In the genomic region with DNA sequence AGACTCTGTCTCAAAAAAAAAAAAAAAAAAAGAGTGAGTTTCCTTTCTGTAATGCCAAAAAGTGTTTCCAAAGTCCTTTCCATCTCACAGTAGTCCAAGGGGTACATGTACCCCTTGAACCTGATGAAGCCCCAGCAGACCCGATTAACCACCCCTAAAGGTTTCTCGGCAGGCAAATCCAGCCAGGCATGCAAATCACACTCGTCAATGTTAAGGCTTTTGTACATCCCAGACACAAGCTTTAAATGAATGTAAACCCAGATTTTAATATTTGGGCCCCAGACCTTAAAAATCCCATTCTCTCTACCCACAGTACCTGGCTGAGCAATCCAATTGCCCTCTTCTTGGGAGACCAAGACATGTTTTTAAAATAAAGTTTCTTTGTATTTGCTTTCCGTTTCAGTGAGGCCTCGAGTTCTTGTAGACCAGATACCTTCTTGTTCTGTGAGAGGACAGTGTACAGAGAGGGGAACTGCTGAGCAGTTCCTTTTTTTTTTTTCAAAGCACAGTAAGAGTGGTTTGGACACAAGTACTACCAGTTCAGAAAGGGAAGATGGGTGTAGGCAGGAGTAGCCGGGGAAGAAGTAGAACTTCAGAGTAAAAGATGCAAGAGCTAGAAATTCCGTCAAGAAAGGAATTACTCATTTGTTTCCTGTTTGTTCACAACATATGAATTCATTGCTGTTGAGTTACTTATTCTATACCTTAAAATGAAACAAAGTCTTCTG, we compare ENCODE assay signal across 8 cellular contexts. TPM values are rescaled to one million over a fixed set of nuclear protein-coding genes. Genes with fewer than 3 reads are reported as not detected.
DNase-seq lines count a peak whose midpoint lies in the region; ATAC-seq and TF ChIP-seq lines count a peak whose summit lies in the region.

A gene with protein sequence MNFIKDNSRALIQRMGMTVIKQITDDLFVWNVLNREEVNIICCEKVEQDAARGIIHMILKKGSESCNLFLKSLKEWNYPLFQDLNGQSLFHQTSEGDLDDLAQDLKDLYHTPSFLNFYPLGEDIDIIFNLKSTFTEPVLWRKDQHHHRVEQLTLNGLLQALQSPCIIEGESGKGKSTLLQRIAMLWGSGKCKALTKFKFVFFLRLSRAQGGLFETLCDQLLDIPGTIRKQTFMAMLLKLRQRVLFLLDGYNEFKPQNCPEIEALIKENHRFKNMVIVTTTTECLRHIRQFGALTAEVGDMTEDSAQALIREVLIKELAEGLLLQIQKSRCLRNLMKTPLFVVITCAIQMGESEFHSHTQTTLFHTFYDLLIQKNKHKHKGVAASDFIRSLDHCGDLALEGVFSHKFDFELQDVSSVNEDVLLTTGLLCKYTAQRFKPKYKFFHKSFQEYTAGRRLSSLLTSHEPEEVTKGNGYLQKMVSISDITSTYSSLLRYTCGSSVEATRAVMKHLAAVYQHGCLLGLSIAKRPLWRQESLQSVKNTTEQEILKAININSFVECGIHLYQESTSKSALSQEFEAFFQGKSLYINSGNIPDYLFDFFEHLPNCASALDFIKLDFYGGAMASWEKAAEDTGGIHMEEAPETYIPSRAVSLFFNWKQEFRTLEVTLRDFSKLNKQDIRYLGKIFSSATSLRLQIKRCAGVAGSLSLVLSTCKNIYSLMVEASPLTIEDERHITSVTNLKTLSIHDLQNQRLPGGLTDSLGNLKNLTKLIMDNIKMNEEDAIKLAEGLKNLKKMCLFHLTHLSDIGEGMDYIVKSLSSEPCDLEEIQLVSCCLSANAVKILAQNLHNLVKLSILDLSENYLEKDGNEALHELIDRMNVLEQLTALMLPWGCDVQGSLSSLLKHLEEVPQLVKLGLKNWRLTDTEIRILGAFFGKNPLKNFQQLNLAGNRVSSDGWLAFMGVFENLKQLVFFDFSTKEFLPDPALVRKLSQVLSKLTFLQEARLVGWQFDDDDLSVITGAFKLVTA (minus strand): TSS at position 465 of the 728 bp plus-strand sequence. CDS start 8,111 bp downstream, outside the sequence.

- no peaks in the 10 kb centered on the region for H3K9me2 ChIP-seq in hepatocyte (replicated peaks; ENCODE audit: insufficient read depth)

- no peaks in the 10 kb centered on the region for H3K79me2 ChIP-seq in hepatocyte

- peaks cover 14% of the 10 kb centered on the region for H3K4me1 Mint-ChIP-seq in activated T-helper 1 cell treated with anti-CD3 and anti-CD28 coated beads, Interleukin-12 subunit alpha, Interleukin-12 subunit beta, Interleukin-2, Interleukin-4 antibody, amounts not matched to agents 30 ng/mL and 10 ng/mL and 1 ng/mL, durations not matched to agents 14 hours and 24 hours and 36 hours (ENCODE audit: low read depth)

- peaks cover 0 to 53% (median 27%) of the 10 kb centered on the region in 10 experiments; a peak in 15 of 20 replicates for H3K4me1 ChIP-seq in BLaER1 treated with 17β-estradiol and CSF1 and Interleukin-3, amounts not matched to agents 10 nM and 100 nM
- H3K4me1 ChIP-seq in hepatocyte (ENCODE audit: insufficient read depth) (no peaks in the 10 kb centered on the region), aorta (ENCODE audit: control insufficient read depth in 1 of 2, insufficient read depth in 2 of 2, low read length in 2 of 2) (no peaks in the 10 kb centered on the region)

- no peaks in the 10 kb centered on the region for H3K27me3 ChIP-seq in BLaER1 treated with 17β-estradiol and CSF1 and Interleukin-3, amounts not matched to agents 10 nM and 100 nM
- H3K27me3 ChIP-seq in hepatocyte (peaks cover 3% of the 10 kb centered on the region), aorta (ENCODE audit: control insufficient read depth in 1 of 2, insufficient read depth in 2 of 2, low read length in 1 of 2) (no peaks in the 10 kb centered on the region)

- no peaks in the 10 kb centered on the region for H3K9me3 Mint-ChIP-seq in activated T-helper 1 cell treated with anti-CD3 and anti-CD28 coated beads, Interleukin-12 subunit alpha, Interleukin-12 subunit beta, Interleukin-2, Interleukin-4 antibody, amounts not matched to agents 30 ng/mL and 10 ng/mL and 1 ng/mL, durations not matched to agents 14 hours and 24 hours and 36 hours

- no peak within 1 kb of the TSS for H2AFZ ChIP-seq in hepatocyte

- ATAC-seq in GM19397 (IDR thresholded peaks at IDR 0.05; ENCODE audit: unreplicated experiment) = peak; percentile 87
- ATAC-seq in HG03342 (IDR thresholded peaks at IDR 0.05; ENCODE audit: unreplicated experiment) = peak; percentile 74
- no peak for ATAC-seq in aorta (ENCODE audit: low FRiP score)

- no peaks in the 10 kb centered on the region for H3K9me3 ChIP-seq in BLaER1 treated with 17β-estradiol and CSF1 and Interleukin-3, amounts not matched to agents 10 nM and 100 nM (replicated peaks in 1 of 11)
- H3K9me3 ChIP-seq in hepatocyte (ENCODE audit: low read depth) (no peaks in the 10 kb centered on the region), aorta (ENCODE audit: control insufficient read depth, low read length) (no peaks in the 10 kb centered on the region)

- 87% methylated on average over 7 of the region's 7 CpGs for WGBS in hepatocyte (ENCODE audit: low lambda C conversion rate, missing lambda C conversion rate)
- 80 to 82% methylated on average over 7 of the region's 7 CpGs for WGBS in aorta, 2 donors

- intact Hi-C loops in activated T-helper 1 cell treated with anti-CD3 and anti-CD28 coated beads, Interleukin-12 subunit alpha, Interleukin-12 subunit beta, Interleukin-2, Interleukin-4 antibody, amounts not matched to agents 30 ng/mL and 10 ng/mL and 1 ng/mL, durations not matched to agents 14 hours and 24 hours and 36 hours (cut with micrococcal nuclease) = no loop called here
- intact Hi-C loops in aorta (cut with DNase I) = no loop called here

- H3K9ac ChIP-seq in BLaER1 treated with 17β-estradiol and CSF1 and Interleukin-3, amounts not matched to agents 10 nM and 100 nM = peak within 1 kb of the TSS in 5 of 11 experiments; percentile 30 to 76 (median 71); a peak in 9 of 22 replicates

- no peak for TF ChIP-seq CTCF in hepatocyte (IDR thresholded peaks at IDR 0.05; ENCODE audit: poor library complexity)

- H3K36me3 ChIP-seq in BLaER1 treated with 17β-estradiol and CSF1 and Interleukin-3, amounts not matched to agents 10 nM and 100 nM = no peaks in the 10 kb centered on the region
- H3K36me3 ChIP-seq in hepatocyte (replicated peaks; ENCODE audit: insufficient read depth, low read depth) = no peaks in the 10 kb centered on the region
- no peaks in the 10 kb centered on the region for H3K36me3 ChIP-seq in aorta (ENCODE audit: control insufficient read depth in 1 of 2, insufficient read depth in 2 of 2, low read length in 1 of 2)

- H3K27ac ChIP-seq in BLaER1 treated with 17β-estradiol and CSF1 and Interleukin-3, amounts not matched to agents 10 nM and 100 nM = peak within 1 kb of the TSS in 6 of 11 experiments; percentile 61 to 82 (median 76); a peak in 12 of 22 replicates
- H3K27ac ChIP-seq in substantia nigra (ENCODE audit: low read depth, low read length, poor library complexity, severe bottlenecking) (peak within 1 kb of the TSS; percentile 18), hepatocyte (no peak within 1 kb of the TSS), aorta (ENCODE audit: low read depth in 1 of 2, low read length in 2 of 2) (no peak within 1 kb of the TSS)

- H3K4me3 ChIP-seq in BLaER1 treated with 17β-estradiol and CSF1 and Interleukin-3, amounts not matched to agents 10 nM and 100 nM = peak within 1 kb of the TSS in 4 of 10 experiments; percentile 19 to 47 (median 42); a peak in 6 of 20 replicates
- H3K4me3 ChIP-seq in hepatocyte = no peak within 1 kb of the TSS
- H3K4me3 ChIP-seq in aorta (ENCODE audit: low read length in 2 of 2) = no peak within 1 kb of the TSS

- no peak for DNase-seq in activated T-helper 1 cell treated with anti-CD3 and anti-CD28 coated beads, Interleukin-12 subunit alpha, Interleukin-12 subunit beta, Interleukin-2, Interleukin-4 antibody, amounts not matched to agents 30 ng/mL and 10 ng/mL and 1 ng/mL, durations not matched to agents 14 hours and 24 hours and 36 hours (ENCODE audit: low spot score)
- DNase-seq in substantia nigra (lab: John Stamatoyannopoulos, UW) (peak in 3 of 49 donors; percentile 1 to 7 (median 2)), COR-L47 (lab: John Stamatoyannopoulos, UW) (no peak), hepatocyte (ENCODE audit: low spot score) (no peak), aorta (no peak)

- peak within 1 kb of the TSS in 6 of 11 experiments; percentile 39 to 97 (median 84); a peak in 12 of 22 replicates for H3K4me2 ChIP-seq in BLaER1 treated with 17β-estradiol and CSF1 and Interleukin-3, amounts not matched to agents 10 nM and 100 nM
- H3K4me2 ChIP-seq in hepatocyte = no peak within 1 kb of the TSS

- H3K27me3 Mint-ChIP-seq in activated T-helper 1 cell treated with anti-CD3 and anti-CD28 coated beads, Interleukin-12 subunit alpha, Interleukin-12 subunit beta, Interleukin-2, Interleukin-4 antibody, amounts not matched to agents 30 ng/mL and 10 ng/mL and 1 ng/mL, durations not matched to agents 14 hours and 24 hours and 36 hours (ENCODE audit: insufficient read depth) = peaks cover 6% of the 10 kb centered on the region

- no peaks in the 10 kb centered on the region for H3K36me3 Mint-ChIP-seq in activated T-helper 1 cell treated with anti-CD3 and anti-CD28 coated beads, Interleukin-12 subunit alpha, Interleukin-12 subunit beta, Interleukin-2, Interleukin-4 antibody, amounts not matched to agents 30 ng/mL and 10 ng/mL and 1 ng/mL, durations not matched to agents 14 hours and 24 hours and 36 hours (ENCODE audit: low read depth)

- H4K20me1 ChIP-seq in BLaER1 treated with 17β-estradiol and CSF1 and Interleukin-3, amounts not matched to agents 10 nM and 100 nM = no peaks in the 10 kb centered on the region
- no peaks in the 10 kb centered on the region for H4K20me1 ChIP-seq in hepatocyte (ENCODE audit: insufficient read depth, poor library complexity, severe bottlenecking)

- H3K4me3 Mint-ChIP-seq in activated T-helper 1 cell treated with anti-CD3 and anti-CD28 coated beads, Interleukin-12 subunit alpha, Interleukin-12 subunit beta, Interleukin-2, Interleukin-4 antibody, amounts not matched to agents 30 ng/mL and 10 ng/mL and 1 ng/mL, durations not matched to agents 14 hours and 24 hours and 36 hours = peak within 1 kb of the TSS; percentile 28

- H3K27ac Mint-ChIP-seq in activated T-helper 1 cell treated with anti-CD3 and anti-CD28 coated beads, Interleukin-12 subunit alpha, Interleukin-12 subunit beta, Interleukin-2, Interleukin-4 antibody, amounts not matched to agents 30 ng/mL and 10 ng/mL and 1 ng/mL, durations not matched to agents 14 hours and 24 hours and 36 hours = peak within 1 kb of the TSS; percentile 89

RNA-seq across cellular contexts. Expression of the gene that starts here (rescaled TPM):
- 0.05 and 0.07 TPM in 2 replicates for total RNA-seq in activated T-helper 1 cell treated with anti-CD3 and anti-CD28 coated beads, Interleukin-12 subunit alpha, Interleukin-12 subunit beta, Interleukin-2, Interleukin-4 antibody, amounts not matched to agents 30 ng/mL and 10 ng/mL and 1 ng/mL, durations not matched to agents 14 hours and 24 hours and 36 hours
- 0.13 and 0.92 TPM in 2 replicates for total RNA-seq in hepatocyte
- 0.21 and 0.99 TPM in 2 replicates for polyA plus RNA-seq in hepatocyte
- 1 to 10 TPM; 3.7 to 4.2 TPM for total RNA-seq in aorta
- 1 to 10 TPM in 1 of 2 donors, under 1 TPM in 1; 0.26 to 2.3 TPM for polyA plus RNA-seq in aorta

Comparison
In these comparisons a context has a peak if more than half of its experiments do, and no peak if none do; other contexts are left out.
1. H3K27ac ChIP-seq: peak in BLaER1 treated with 17β-estradiol and CSF1 and Interleukin-3, amounts not matched to agents 10 nM and 100 nM (6 of 11) and substantia nigra (single experiment); none in hepatocyte (single experiment) and aorta (0 of 2).